8 cellular contexts compared by ENCODE assay signal in the genomic region with DNA sequence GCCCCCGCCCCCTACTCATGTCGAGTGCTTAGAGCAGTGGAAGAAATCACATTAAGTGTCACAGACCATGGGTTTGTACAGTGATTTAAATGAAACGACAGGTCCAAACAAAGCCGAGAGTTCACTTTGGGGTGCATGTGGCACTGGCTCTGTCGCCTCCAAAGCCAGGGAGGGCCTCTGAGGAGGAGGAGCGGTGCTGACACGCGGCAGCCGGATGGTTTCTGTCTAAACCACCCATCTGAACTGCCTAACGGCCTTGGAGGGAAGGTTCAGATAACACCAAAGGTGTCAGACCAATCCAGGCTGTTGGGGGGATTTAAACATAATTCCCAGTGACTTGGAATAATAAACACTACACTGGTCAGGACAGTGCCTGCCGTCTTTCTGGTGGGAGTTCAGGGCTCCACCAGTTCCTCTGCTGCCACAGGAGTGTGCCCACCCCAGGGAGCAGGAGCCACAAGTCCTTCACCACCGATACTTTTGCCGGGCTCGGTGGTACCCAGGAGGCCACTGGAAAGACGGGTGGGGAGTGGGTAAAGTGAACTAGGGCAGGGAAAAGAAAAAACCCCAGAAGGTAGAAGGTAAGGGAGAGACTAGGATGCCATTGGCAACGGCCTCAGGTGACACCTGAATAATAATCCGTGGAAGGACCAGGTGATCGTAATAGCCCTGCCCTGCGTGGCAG.
DNase-seq lines count a peak whose midpoint lies in the region; ATAC-seq and TF ChIP-seq lines count a peak whose summit lies in the region.

No MANE protein-coding gene starts in this region.

- H3K4me1 ChIP-seq in spleen = peaks cover 46 to 99% (median 81%) of the 10 kb centered on the region in 6 donors
- H3K4me1 ChIP-seq in neural progenitor cell = peaks cover 8% of the 10 kb centered on the region

- peaks cover 0 to 32% (median 5%) of the 10 kb centered on the region in 6 donors for H3K36me3 ChIP-seq in spleen
- no peaks in the 10 kb centered on the region for H3K36me3 ChIP-seq in neural progenitor cell

- H3K4me3 Mint-ChIP-seq in T-cell (peak overlapping the region; percentile 74 to 87 (median 86)), neural progenitor cell (no peak overlapping the region)

- H3K9me3 Mint-ChIP-seq in T-cell = no peaks in the 10 kb centered on the region
- H3K9me3 Mint-ChIP-seq in neural progenitor cell = no peaks in the 10 kb centered on the region

- CTCF ChIA-PET in T-cell (lab: Charles Lee) = interaction anchor here (0.7 to 1.4 kb wide), 11 partner anchors 11 to 425 kb away, joined by 3 to 12 read pairs (median 5); partner anchors contain the start of gene CAPZB (in 1 of the 2)

- peaks cover 7% of the 10 kb centered on the region for H3K36me3 Mint-ChIP-seq in T-cell
- peaks cover 3% of the 10 kb centered on the region for H3K36me3 Mint-ChIP-seq in neural progenitor cell

- H3K27me3 ChIP-seq in spleen (replicated peaks in 1 of 7) (no peaks in the 10 kb centered on the region), neural progenitor cell (no peaks in the 10 kb centered on the region)

- H4K20me1 ChIP-seq in neural progenitor cell (ENCODE audit: low read depth) = peaks cover 40% of the 10 kb centered on the region

- 67 to 75% (median 71%) methylated on average over 19 of the region's 19 CpGs for WGBS in spleen, 5 donors

- no peak overlapping the region for H3K4me2 ChIP-seq in neural progenitor cell

- H2AFZ ChIP-seq in neural progenitor cell (replicated peaks) = no peak overlapping the region

- peak overlapping the region; percentile 66 to 85 (median 74) for H3K27ac ChIP-seq in spleen
- no peak overlapping the region for H3K27ac ChIP-seq in neural progenitor cell

- peaks cover 63% of the 10 kb centered on the region for H3K79me2 ChIP-seq in neural progenitor cell (ENCODE audit: low read depth)

- DNase-seq in T-cell (no peak), fibroblast of villous mesenchyme (ENCODE audit: low read depth) (peak; percentile 74), spleen (peak; percentile 63), NCI-H345 (lab: John Stamatoyannopoulos, UW) (no peak), SIG-M5 treated with dmso at 0.1 percent for 504 hours (lab: John Stamatoyannopoulos, UW; ENCODE audit: unreplicated experiment) (no peak), T1000 (lab: John Stamatoyannopoulos, UW) (no peak), neural progenitor cell (ENCODE audit: low spot score) (no peak)

- H3F3A ChIP-seq in neural progenitor cell (ENCODE audit: low read depth) = peaks cover 11% of the 10 kb centered on the region

- no peak for TF ChIP-seq POLR2A in spleen (IDR thresholded peaks at IDR 0.05)

- ATAC-seq in GM19395 (IDR thresholded peaks at IDR 0.05; ENCODE audit: unreplicated experiment) = peak; percentile 24
- no peak for ATAC-seq in T-cell (replicated peaks in 1 of 4)

- H3K9me3 ChIP-seq in spleen = no peaks in the 10 kb centered on the region
- no peaks in the 10 kb centered on the region for H3K9me3 ChIP-seq in neural progenitor cell (ENCODE audit: low read depth)

- no peak overlapping the region for H3K9ac ChIP-seq in neural progenitor cell

- TF ChIP-seq CTCF in fibroblast of villous mesenchyme (IDR thresholded peaks at IDR 0.05; ENCODE audit: insufficient read depth, low read depth, low read length) (no peak), spleen (IDR thresholded peaks at IDR 0.05 in 8 of 11, conservative IDR thresholded peaks at IDR 0.05 in 3 of 11) (no peak), neural progenitor cell (IDR thresholded peaks at IDR 0.05) (no peak)

- H3K4me1 Mint-ChIP-seq in T-cell (peaks cover 77 to 87% (median 82%) of the 10 kb centered on the region in 3 donors), neural progenitor cell (peaks cover 24% of the 10 kb centered on the region)

- H3K27me3 Mint-ChIP-seq in T-cell (no peaks in the 10 kb centered on the region), neural progenitor cell (ENCODE audit: insufficient read depth, low read depth) (peaks cover 10% of the 10 kb centered on the region)

- POLR2A ChIA-PET in T-cell (lab: Charles Lee) = interaction anchor here in 1 of 2 donors (0.7 to 1.2 kb wide), 2 partner anchors 100 to 206 kb away, joined by 3 read pairs; a partner anchor contains a TSS

- H3K4me3 ChIP-seq in fibroblast of villous mesenchyme (ENCODE audit: low read depth, low read length) (peak overlapping the region; percentile 29), spleen (peak overlapping the region in 2 of 8 donors; percentile 17 to 53), neural progenitor cell (no peak overlapping the region)

- peak overlapping the region; percentile 88 to 98 for H3K27ac Mint-ChIP-seq in T-cell
- no peak overlapping the region for H3K27ac Mint-ChIP-seq in neural progenitor cell

- intact Hi-C loops in spleen (cut with DNase I; ENCODE audit: low total_unique reads) = loop anchor here (5.0 kb wide), 2 partner anchors 87 to 262 kb away; no protein-coding TSS in a partner anchor

Comparison
In these comparisons a context has a peak if more than half of its experiments do, and no peak if none do; other contexts are left out.
1. DNase-seq: peak in fibroblast of villous mesenchyme (single experiment) and spleen (single experiment); none in T-cell (0 of 34), NCI-H345 (single experiment), SIG-M5 treated with dmso at 0.1 percent for 504 hours (single experiment), T1000 (single experiment) and neural progenitor cell (single experiment).